ENCODE assay signal across 8 cellular contexts in the genomic region with DNA sequence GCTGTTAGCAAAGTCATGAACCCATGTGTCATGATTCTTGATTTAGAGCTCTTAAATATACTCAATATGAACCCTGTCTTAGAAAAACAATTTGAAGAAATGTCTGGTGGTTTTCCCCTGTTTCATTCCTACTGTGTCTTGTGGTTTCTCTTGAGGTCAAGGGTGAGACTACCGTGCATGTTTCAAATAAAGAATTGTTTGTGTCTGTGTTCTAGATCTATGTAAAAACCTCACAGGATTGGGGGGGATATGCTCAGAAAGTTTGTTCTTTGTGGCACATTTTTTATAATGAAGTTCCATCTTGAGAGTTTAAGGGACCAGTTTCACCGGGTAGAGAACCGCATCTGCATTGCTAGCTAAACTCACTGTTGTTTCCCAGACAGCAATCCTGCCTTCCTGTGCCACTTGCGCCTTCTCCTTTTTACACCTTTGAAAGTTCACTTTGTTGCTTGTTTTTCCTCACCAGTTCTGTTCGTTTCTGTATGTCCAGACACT. TPM values are rescaled to one million over a fixed set of nuclear protein-coding genes. Genes with fewer than 3 reads are reported as not detected.
DNase-seq lines count a peak whose midpoint lies in the region; ATAC-seq, FAIRE-seq and TF ChIP-seq lines count a peak whose summit lies in the region.

No MANE protein-coding gene starts in this region.

- no peak overlapping the region for H3K4me3 ChIP-seq in brain microvascular endothelial cell (ENCODE audit: low read depth, low read length)

- H3K27ac ChIP-seq in brain microvascular endothelial cell: peak overlapping the region; percentile 27

- no peak for TF ChIP-seq POLR2A in H54 (IDR thresholded peaks at IDR 0.05; ENCODE audit: low read depth, low read length)

- ATAC-seq in GM18502 (IDR thresholded peaks at IDR 0.05; ENCODE audit: poor library complexity, unreplicated experiment): peak; percentile 77

- H3K4me1 Mint-ChIP-seq in osteocyte (ENCODE audit: unreplicated experiment): peaks cover 41% of the 10 kb centered on the region

- H3K9me3 Mint-ChIP-seq in osteocyte (ENCODE audit: unreplicated experiment): no peaks in the 10 kb centered on the region

- peaks cover 4% of the 10 kb centered on the region for H3K27me3 ChIP-seq in brain microvascular endothelial cell (replicated peaks)

- no peak for TF ChIP-seq CTCF in brain microvascular endothelial cell (IDR thresholded peaks at IDR 0.05; ENCODE audit: low read depth, low read length, missing control alignments)
- TF ChIP-seq CTCF in osteocyte (IDR thresholded peaks at IDR 0.05): no peak

- no peak overlapping the region for H3K4me3 Mint-ChIP-seq in osteocyte (ENCODE audit: unreplicated experiment)

- H3K27ac Mint-ChIP-seq in osteocyte (ENCODE audit: unreplicated experiment): peak overlapping the region; percentile 62

- DNase-seq in H54 (ENCODE audit: insufficient read length, low spot score) (peak; percentile 12), M059J (ENCODE audit: low read depth) (peak; percentile 90), brain microvascular endothelial cell (peak; percentile 83), osteocyte (ENCODE audit: extremely low spot score, unreplicated experiment) (no peak), NCI-H524 (lab: John Stamatoyannopoulos, UW) (no peak), ureter (ENCODE audit: low spot score) (no peak), occipital lobe (lab: John Stamatoyannopoulos, UW) (no peak)

- FAIRE-seq in H54 (lab: Jason Lieb, UNC): peak; percentile 86

- in situ Hi-C loops in brain microvascular endothelial cell (cut with HindIII; ENCODE audit: low pct_ligation_motif_present, low sequenced_read_pairs): loop anchor here (25.0 kb wide), 1 partner anchor 181 kb away; no protein-coding TSS in a partner anchor

- no peaks in the 10 kb centered on the region for H3K36me3 ChIP-seq in brain microvascular endothelial cell (replicated peaks)

- H3K27me3 Mint-ChIP-seq in osteocyte (ENCODE audit: unreplicated experiment): no peaks in the 10 kb centered on the region

- peaks cover 1% of the 10 kb centered on the region for H3K36me3 Mint-ChIP-seq in osteocyte (ENCODE audit: unreplicated experiment)

RNA-seq across cellular contexts. Expression of a gene that starts 30.9 kb away (rescaled TPM):
- total RNA-seq in M059J (2014; rRNA removed; shearing (Covaris generic)): 179 and 209 TPM in 2 replicates
- total RNA-seq in osteocyte (58.3 and 75.7 TPM in 2 replicates), ureter (54.1 TPM), occipital lobe (103 TPM)

RNA-seq across cellular contexts. Expression of a gene that starts 54.4 kb away (rescaled TPM):
- total RNA-seq in M059J (2014; rRNA removed; shearing (Covaris generic)): 26.1 and 33.4 TPM in 2 replicates
- 27.7 and 29.8 TPM in 2 replicates for total RNA-seq in osteocyte
- total RNA-seq in ureter: 39.8 TPM
- total RNA-seq in occipital lobe: 51.0 TPM

Comparison
In these comparisons a context has a peak if more than half of its experiments do, and no peak if none do; other contexts are left out.
1. DNase-seq: peak in H54 (single experiment), M059J (single experiment) and brain microvascular endothelial cell (single experiment); none in osteocyte (single experiment), NCI-H524 (0 of 2), ureter (single experiment) and occipital lobe (single experiment).